ENCODE assay signal across 1 cellular context in the genomic region with DNA sequence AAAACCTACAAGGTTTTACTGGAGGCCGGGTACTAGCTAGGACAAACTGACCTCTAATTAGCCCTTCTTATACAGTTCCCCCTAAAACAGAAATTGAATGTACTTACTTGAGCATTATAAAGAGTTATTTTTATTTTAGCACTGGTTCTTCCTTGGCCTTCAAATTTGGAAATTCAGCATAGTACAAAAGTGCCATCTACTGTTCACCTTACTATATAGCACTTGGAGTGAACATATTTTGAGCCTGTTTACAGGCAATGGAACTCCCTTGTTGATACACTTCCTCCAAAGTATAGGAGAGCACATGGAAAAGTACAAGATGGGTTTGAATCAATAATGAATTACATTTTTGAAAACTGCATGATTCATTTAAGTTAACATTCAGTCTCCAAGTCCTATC.
TF ChIP-seq lines count a peak whose summit lies in the region.

No MANE protein-coding gene starts in this region.

TF ChIP-seq in GM23338, 12 proteins besides CTCF, POLR2A, EP300 and RAD21 (continued from another document):
- TF ChIP-seq, protein P1, sequence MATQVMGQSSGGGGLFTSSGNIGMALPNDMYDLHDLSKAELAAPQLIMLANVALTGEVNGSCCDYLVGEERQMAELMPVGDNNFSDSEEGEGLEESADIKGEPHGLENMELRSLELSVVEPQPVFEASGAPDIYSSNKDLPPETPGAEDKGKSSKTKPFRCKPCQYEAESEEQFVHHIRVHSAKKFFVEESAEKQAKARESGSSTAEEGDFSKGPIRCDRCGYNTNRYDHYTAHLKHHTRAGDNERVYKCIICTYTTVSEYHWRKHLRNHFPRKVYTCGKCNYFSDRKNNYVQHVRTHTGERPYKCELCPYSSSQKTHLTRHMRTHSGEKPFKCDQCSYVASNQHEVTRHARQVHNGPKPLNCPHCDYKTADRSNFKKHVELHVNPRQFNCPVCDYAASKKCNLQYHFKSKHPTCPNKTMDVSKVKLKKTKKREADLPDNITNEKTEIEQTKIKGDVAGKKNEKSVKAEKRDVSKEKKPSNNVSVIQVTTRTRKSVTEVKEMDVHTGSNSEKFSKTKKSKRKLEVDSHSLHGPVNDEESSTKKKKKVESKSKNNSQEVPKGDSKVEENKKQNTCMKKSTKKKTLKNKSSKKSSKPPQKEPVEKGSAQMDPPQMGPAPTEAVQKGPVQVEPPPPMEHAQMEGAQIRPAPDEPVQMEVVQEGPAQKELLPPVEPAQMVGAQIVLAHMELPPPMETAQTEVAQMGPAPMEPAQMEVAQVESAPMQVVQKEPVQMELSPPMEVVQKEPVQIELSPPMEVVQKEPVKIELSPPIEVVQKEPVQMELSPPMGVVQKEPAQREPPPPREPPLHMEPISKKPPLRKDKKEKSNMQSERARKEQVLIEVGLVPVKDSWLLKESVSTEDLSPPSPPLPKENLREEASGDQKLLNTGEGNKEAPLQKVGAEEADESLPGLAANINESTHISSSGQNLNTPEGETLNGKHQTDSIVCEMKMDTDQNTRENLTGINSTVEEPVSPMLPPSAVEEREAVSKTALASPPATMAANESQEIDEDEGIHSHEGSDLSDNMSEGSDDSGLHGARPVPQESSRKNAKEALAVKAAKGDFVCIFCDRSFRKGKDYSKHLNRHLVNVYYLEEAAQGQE (IDR thresholded peaks at IDR 0.05; ENCODE audit: unreplicated experiment), result no peak
- no peak for TF ChIP-seq EZH2phosphoT487 (IDR thresholded peaks at IDR 0.05; ENCODE audit: unreplicated experiment)
